ENCODE assay signal across 8 cellular contexts in the genomic region with DNA sequence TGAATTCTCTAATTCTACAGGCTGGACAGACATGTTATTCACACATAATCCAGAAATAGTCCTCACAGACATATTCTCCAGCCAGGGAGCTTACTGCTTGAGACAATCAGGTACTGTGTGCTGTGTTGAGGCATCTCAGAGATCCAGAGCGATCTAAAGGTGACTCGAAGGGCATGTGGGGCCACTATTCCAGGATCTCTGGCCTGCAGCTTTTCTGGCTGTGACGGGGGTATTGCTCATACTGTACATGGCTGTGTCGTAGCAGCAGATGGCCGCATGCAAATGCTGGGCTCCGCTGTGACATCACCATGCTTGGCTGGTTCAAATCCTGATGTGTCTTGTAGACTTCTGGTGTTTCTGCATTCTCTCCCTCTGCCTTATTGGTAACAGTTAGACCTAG. TPM values are rescaled to one million over a fixed set of nuclear protein-coding genes. Genes with fewer than 3 reads are reported as not detected.
"Had no signal": no experiment of that assay in that cellular context is flagged by ENCODE, and none has a peak within 500 bp of the region (broad histone marks: within the 10 kb centered on the region; RNA-seq: fewer than 3 reads in every experiment).

No MANE protein-coding gene starts in this region.

- H3K27ac ChIP-seq: cardiac muscle cell, gastroesophageal sphincter, heart right ventricle, spleen, thoracic aorta, upper lobe of left lung, WERI-Rb-1 had no signal

- H3K27me3 ChIP-seq: gastroesophageal sphincter, heart right ventricle, spleen, upper lobe of left lung had no signal

- H3K36me3 ChIP-seq: cardiac muscle cell, spleen, thoracic aorta, WERI-Rb-1 had no signal

- H3K9me3 ChIP-seq: gastroesophageal sphincter, heart right ventricle, spleen, thoracic aorta, upper lobe of left lung had no signal

- H3K4me3 ChIP-seq: cardiac muscle cell, gastroesophageal sphincter, heart right ventricle, spleen, thoracic aorta, upper lobe of left lung had no signal

- H3K4me1 ChIP-seq: gastroesophageal sphincter, spleen had no signal

RNA-seq across cellular contexts. Expression of gene CD109, which starts 37.8 kb away (rescaled TPM):
- polyA plus RNA-seq: naive thymus-derived CD8-positive, alpha-beta T cell had no signal
